In the genomic region with DNA sequence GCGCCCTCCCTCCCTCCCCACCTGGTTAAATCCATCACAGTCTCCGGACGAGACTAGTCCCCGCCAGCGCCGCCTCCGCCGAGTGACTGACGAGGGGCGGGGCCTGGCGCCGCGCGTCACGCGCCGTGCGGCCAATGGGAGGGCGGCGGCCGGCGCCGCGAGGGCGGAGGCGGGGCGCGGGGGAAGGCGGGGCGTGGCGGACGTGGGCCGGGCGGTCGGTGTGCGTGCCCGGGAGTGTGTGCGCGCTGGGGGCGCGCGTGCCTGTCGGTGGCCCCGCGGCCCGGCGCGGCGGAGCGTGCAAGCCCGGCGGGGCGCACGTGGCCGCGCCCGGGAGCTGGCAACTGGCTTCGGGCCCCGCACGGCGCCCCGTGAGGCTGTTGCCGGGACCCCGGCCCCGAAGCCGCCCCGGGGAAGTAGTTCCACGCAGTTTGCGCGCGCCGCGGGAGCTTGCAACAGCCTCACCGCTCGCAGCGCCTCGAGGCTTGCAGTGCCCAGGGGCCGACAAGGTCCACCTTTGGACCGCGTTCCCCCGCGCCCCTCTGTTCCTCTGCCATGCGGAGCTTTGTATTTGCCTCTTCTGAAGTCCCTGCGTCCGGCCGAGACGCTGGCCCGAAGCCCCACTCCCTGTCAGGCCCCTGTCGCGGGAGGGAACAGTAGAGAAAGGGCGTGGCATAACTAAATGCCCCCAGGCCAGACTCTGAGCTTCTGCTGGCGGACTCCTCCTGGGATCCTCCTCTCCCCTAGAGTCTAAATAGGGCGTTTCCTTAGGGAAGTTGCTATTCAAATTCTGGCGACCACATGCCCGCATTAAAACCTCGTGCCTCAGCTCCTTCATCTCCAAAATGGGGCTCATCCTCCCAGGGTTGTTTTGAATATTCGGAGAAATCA, we compare ENCODE assay signal across 8 cellular contexts. TPM values are rescaled to one million over a fixed set of nuclear protein-coding genes. Genes with fewer than 3 reads are reported as not detected.
A peak's percentile ranks its signal among the peaks of the same experiment; 100 is the strongest.
DNase-seq lines count a peak whose midpoint lies in the region; ATAC-seq and TF ChIP-seq lines count a peak whose summit lies in the region.

No MANE protein-coding gene starts in this region.

- peak overlapping the region; percentile 66 to 85 (median 73) for H3K4me3 Mint-ChIP-seq in CD4-positive, alpha-beta memory T cell
- peak overlapping the region; percentile 96 for H3K4me3 Mint-ChIP-seq in endodermal cell

- CTCF ChIA-PET in CD4-positive, alpha-beta memory T cell (lab: Charles Lee; ENCODE audit: partially characterized antibody) = interaction anchor here (1.3 kb wide), 1 partner anchor 36 kb away, joined by 3 read pairs; no protein-coding TSS in a partner anchor

- TF ChIP-seq CTCF in endodermal cell (conservative IDR thresholded peaks at IDR 0.05) = peak; percentile 38

- H3K27ac ChIP-seq in CD4-positive, alpha-beta memory T cell (ENCODE audit: low read depth, low read length) = peak overlapping the region; percentile 64
- H3K27ac ChIP-seq in endodermal cell (ENCODE audit: low read depth, low read length) (peak overlapping the region; percentile 92), mesodermal cell (ENCODE audit: low read depth, low read length, severe bottlenecking) (peak overlapping the region; percentile 88)

- peaks cover 0 to 5% (median 0%) of the 10 kb centered on the region in 8 donors for H3K9me3 Mint-ChIP-seq in CD4-positive, alpha-beta memory T cell
- H3K9me3 Mint-ChIP-seq in endodermal cell = no peaks in the 10 kb centered on the region

- peak; percentile 88 to 97 (median 95) for DNase-seq in CD4-positive, alpha-beta memory T cell
- DNase-seq in NK-92 (lab: John Stamatoyannopoulos, UW; ENCODE audit: unreplicated experiment) (peak; percentile 18), endodermal cell (peak; percentile 95)
- peak; percentile 72 for DNase-seq in activated CD8-positive, alpha-beta memory T cell treated with anti-CD3 and anti-CD28 coated beads, Interleukin-2, amount 50 U/mL, for 1 hour (ENCODE audit: extremely low read depth)
- peak; percentile 81 for DNase-seq in stimulated activated CD8-positive, alpha-beta memory T cell treated with anti-CD3 and anti-CD28 coated beads, Interleukin-15, amount 100 ng/mL, for 1 hour (ENCODE audit: low read depth)

- H3K4me3 ChIP-seq in CD4-positive, alpha-beta memory T cell (ENCODE audit: low read length in 2 of 2) = peak overlapping the region in 1 of 2 donors; percentile 79
- peak overlapping the region; percentile 69 for H3K4me3 ChIP-seq in endodermal cell (ENCODE audit: low read length)
- peak overlapping the region; percentile 90 for H3K4me3 ChIP-seq in mesodermal cell (ENCODE audit: extremely low read depth, insufficient read depth, low read length, poor library complexity, severe bottlenecking)

- peaks cover 34 to 43% (median 39%) of the 10 kb centered on the region in 4 donors for H3K4me1 Mint-ChIP-seq in CD4-positive, alpha-beta memory T cell
- peaks cover 50% of the 10 kb centered on the region for H3K4me1 Mint-ChIP-seq in endodermal cell

- 2 to 3% methylated on average over 41 to 96 of the region's 97 CpGs for WGBS in endodermal cell (ENCODE audit: insufficient coverage in 1 of 2, insufficient read length in 1 of 2), 2 experiments
- 2 to 3% methylated on average over 50 to 82 of the region's 97 CpGs for WGBS in mesodermal cell (ENCODE audit: insufficient coverage in 2 of 2), 2 experiments

- no peaks in the 10 kb centered on the region for H3K36me3 ChIP-seq in CD4-positive, alpha-beta memory T cell (ENCODE audit: insufficient read depth, low read length)
- H3K36me3 ChIP-seq in endodermal cell (ENCODE audit: control insufficient read depth, insufficient read depth, low read length) (peaks cover 5% of the 10 kb centered on the region), mesodermal cell (ENCODE audit: control insufficient read depth, insufficient read depth, low read length) (peaks cover 3% of the 10 kb centered on the region)

- peaks cover 9 to 10% of the 10 kb centered on the region in 2 donors for H3K27me3 Mint-ChIP-seq in CD4-positive, alpha-beta memory T cell
- peaks cover 19% of the 10 kb centered on the region for H3K27me3 Mint-ChIP-seq in endodermal cell (ENCODE audit: insufficient read depth)

- H3K36me3 Mint-ChIP-seq in CD4-positive, alpha-beta memory T cell = peaks cover 0 to 18% of the 10 kb centered on the region in 2 donors
- H3K36me3 Mint-ChIP-seq in endodermal cell (ENCODE audit: low read depth) = peaks cover 1% of the 10 kb centered on the region

- H3K9me3 ChIP-seq in CD4-positive, alpha-beta memory T cell (ENCODE audit: control insufficient read depth in 1 of 2, low read length in 2 of 2) = no peaks in the 10 kb centered on the region
- H3K9me3 ChIP-seq in endodermal cell (ENCODE audit: control insufficient read depth, low read length) (no peaks in the 10 kb centered on the region), mesodermal cell (ENCODE audit: control insufficient read depth, low read length) (no peaks in the 10 kb centered on the region)

- no peak overlapping the region for H3K9ac ChIP-seq in endodermal cell (ENCODE audit: extremely low read depth, low read length, poor library complexity, severe bottlenecking)

- POLR2A ChIA-PET in CD4-positive, alpha-beta memory T cell (lab: Charles Lee; ENCODE audit: partially characterized antibody) = interaction anchor here (0.6 to 1.7 kb wide), 12 partner anchors 10 to 863 kb away, joined by 3 to 8 read pairs (median 3); partner anchors contain the start of gene PPP4R2

- H3K27me3 ChIP-seq in CD4-positive, alpha-beta memory T cell (ENCODE audit: insufficient read depth, low read length) = no peaks in the 10 kb centered on the region
- no peaks in the 10 kb centered on the region for H3K27me3 ChIP-seq in endodermal cell (ENCODE audit: control insufficient read depth, insufficient read depth, low read length, poor library complexity, severe bottlenecking)

- intact Hi-C loops in CD4-positive, alpha-beta memory T cell (cut with micrococcal nuclease) = loop anchor here (2.0 to 10.0 kb wide), 5 partner anchors 103 to 863 kb away; partner anchors contain the start of genes EIF4E3, FOXP1, PPP4R2 and SHQ1

- ATAC-seq in GM19397 (IDR thresholded peaks at IDR 0.05; ENCODE audit: unreplicated experiment) (peak; percentile 93), HG03521 (IDR thresholded peaks at IDR 0.05; ENCODE audit: unreplicated experiment) (peak; percentile 93)

- peak overlapping the region in 4 of 7 donors; percentile 26 to 83 (median 68) for H3K27ac Mint-ChIP-seq in CD4-positive, alpha-beta memory T cell
- H3K27ac Mint-ChIP-seq in endodermal cell = peak overlapping the region; percentile 60

- peaks cover 49% of the 10 kb centered on the region for H3K4me1 ChIP-seq in CD4-positive, alpha-beta memory T cell (ENCODE audit: insufficient read depth, low read length)
- H3K4me1 ChIP-seq in endodermal cell (ENCODE audit: control insufficient read depth, insufficient read depth, low read length) = peaks cover 7% of the 10 kb centered on the region
- no peaks in the 10 kb centered on the region for H3K4me1 ChIP-seq in mesodermal cell (ENCODE audit: control insufficient read depth, insufficient read depth, low read length, poor library complexity, severe bottlenecking)

RNA-seq across cellular contexts. Expression of gene RYBP, which starts 0.9 kb away (rescaled TPM):
- 10 to 100 TPM; 12.8 to 14.2 TPM for total RNA-seq in CD4-positive, alpha-beta memory T cell
- 1 to 10 TPM in 1 of 2 donors, under 1 TPM in 1; 1.00 to 1.8 TPM for polyA plus RNA-seq in CD4-positive, alpha-beta memory T cell
- 10 to 100 TPM; 25.7 to 30.9 TPM for total RNA-seq in endodermal cell
- 19.5 TPM for polyA plus RNA-seq in endodermal cell (2013, experiment 1 of 2)
- 18.7 TPM for polyA plus RNA-seq in endodermal cell (2013, experiment 2 of 2)
- polyA plus RNA-seq in mesodermal cell (2013, experiment 1 of 2) = 23.6 TPM
- polyA plus RNA-seq in mesodermal cell (2013, experiment 2 of 2) = 25.0 TPM

Comparison
In these comparisons a context has a peak if more than half of its experiments do, and no peak if none do; other contexts are left out.
1. DNase-seq: peak in every context shown above with its lines; median percentile 95 in CD4-positive, alpha-beta memory T cell; 95 in endodermal cell; 81 in stimulated activated CD8-positive, alpha-beta memory T cell treated with anti-CD3 and anti-CD28 coated beads, Interleukin-15, amount 100 ng/mL, for 1 hour; 72 in activated CD8-positive, alpha-beta memory T cell treated with anti-CD3 and anti-CD28 coated beads, Interleukin-2, amount 50 U/mL, for 1 hour; 18 in NK-92.